Comparison of ENCODE assay signal across 14 cellular contexts in genomic region chr4:78770091-78770642, GRCh38. TPM values are rescaled to one million over a fixed set of nuclear protein-coding genes. Genes with fewer than 3 reads are reported as not detected.
DNase-seq lines count a peak whose midpoint lies in the region; ATAC-seq and TF ChIP-seq lines count a peak whose summit lies in the region.
"Had no signal": no experiment of that assay in that cellular context is flagged by ENCODE, and none has a peak within 500 bp of the region (broad histone marks: within the 10 kb centered on the region; RNA-seq: fewer than 3 reads in every experiment).

No MANE protein-coding gene starts in this region.

- H3K27me3 ChIP-seq in right atrium auricular region (no peaks in the 10 kb centered on the region), RWPE2 (ENCODE audit: insufficient read depth, poor library complexity, severe bottlenecking) (no peaks in the 10 kb centered on the region)
- H3K27me3 ChIP-seq: BLaER1 had no signal

- no peak for TF ChIP-seq CTCF in right atrium auricular region (IDR thresholded peaks at IDR 0.05)
- no peak for TF ChIP-seq CTCF in RWPE2 (IDR thresholded peaks at IDR 0.05; ENCODE audit: poor library complexity, severe bottlenecking)

- peaks cover 0 to 24% of the 10 kb centered on the region in 2 donors for H3K4me1 ChIP-seq in right atrium auricular region
- peaks cover 17% of the 10 kb centered on the region for H3K4me1 ChIP-seq in RWPE2 (ENCODE audit: insufficient read depth, poor library complexity, severe bottlenecking)

- H3K9me3 ChIP-seq in right atrium auricular region: no peaks in the 10 kb centered on the region
- H3K9me3 ChIP-seq in RWPE2 (ENCODE audit: severe bottlenecking): no peaks in the 10 kb centered on the region
- H3K9me3 ChIP-seq: BLaER1 had no signal

- no peak for DNase-seq in right atrium auricular region (ENCODE audit: low spot score)
- no peak for DNase-seq in left ventricle myocardium superior
- DNase-seq in RWPE2 (ENCODE audit: low spot score): no peak
- DNase-seq in erythroblast (lab: John Stamatoyannopoulos, UW): peak; percentile 71 to 87
- no peak for DNase-seq in KBM-7
- DNase-seq in G401 (ENCODE audit: low spot score): no peak
- DNase-seq: 8988T; CD4-positive, alpha-beta memory T cell; DMS153; DMS79; GF-D8; H9 had no signal

- intact Hi-C loops in left ventricle myocardium superior (cut with micrococcal nuclease): loop anchor here (10.0 kb wide), 2 partner anchors 125 to 155 kb away; no protein-coding TSS in a partner anchor

- in situ Hi-C loops in KBM-7 (cut with MboI; ENCODE audit: low pct_unique_long_range_greater_than_20kb, low sequenced_read_pairs): no loop called here
- in situ Hi-C loops in G401 (cut with HindIII; ENCODE audit: low sequenced_read_pairs): no loop called here

- H3K36me3 ChIP-seq in right atrium auricular region (no peaks in the 10 kb centered on the region), RWPE2 (ENCODE audit: low read depth) (no peaks in the 10 kb centered on the region)
- H3K36me3 ChIP-seq: BLaER1 had no signal

- H3K27ac ChIP-seq in right atrium auricular region (peak overlapping the region; percentile 16 to 63), RWPE2 (ENCODE audit: poor library complexity, severe bottlenecking) (peak overlapping the region; percentile 48)
- H3K27ac ChIP-seq: BLaER1 had no signal

- H3K4me3 ChIP-seq in right atrium auricular region (no peak overlapping the region), RWPE2 (ENCODE audit: severe bottlenecking) (no peak overlapping the region)
- H3K4me3 ChIP-seq: BLaER1 had no signal

- TF ChIP-seq POLR2A in erythroblast (IDR thresholded peaks at IDR 0.05; ENCODE audit: low read length): no peak

- no peak for ATAC-seq in left ventricle myocardium superior
- no peak for ATAC-seq in RWPE2 (ENCODE audit: low read depth)
- ATAC-seq in GM19467 (IDR thresholded peaks at IDR 0.05; ENCODE audit: unreplicated experiment): no peak

RNA-seq across cellular contexts. Expression of gene BMP2K, which starts 6.0 kb away (rescaled TPM):
- 10 to 100 TPM; 43.6 to 52.6 TPM for total RNA-seq in right atrium auricular region
- 38.7 TPM for total RNA-seq in left ventricle myocardium superior
- total RNA-seq in G401 (2014; rRNA removed; shearing (Covaris generic)): 9.4 and 10.4 TPM in 2 replicates

Comparison
In these comparisons a context has a peak if more than half of its experiments do, and no peak if none do; other contexts are left out.
1. DNase-seq: peak in erythroblast (2 of 2); none in right atrium auricular region (single experiment), left ventricle myocardium superior (single experiment), RWPE2 (single experiment), KBM-7 (single experiment) and G401 (single experiment).